In genomic region chr14:99569725-99570541, GRCh38 we compare ENCODE assay signal across 16 cellular contexts. TPM values are rescaled to one million over a fixed set of nuclear protein-coding genes. Genes with fewer than 3 reads are reported as not detected.
A peak's percentile ranks its signal among the peaks of the same experiment; 100 is the strongest.
DNase-seq lines count a peak whose midpoint lies in the region; ATAC-seq and TF ChIP-seq lines count a peak whose summit lies in the region.
"Had no signal": no experiment of that assay in that cellular context is flagged by ENCODE, and none has a peak within 500 bp of the region (broad histone marks: within the 10 kb centered on the region; RNA-seq: fewer than 3 reads in every experiment).

No MANE protein-coding gene starts in this region.

- no peak for TF ChIP-seq CTCF in IMR-90 (conservative IDR thresholded peaks at IDR 0.05; ENCODE audit: low read depth, low read length)

- no peak overlapping the region for H3K4me3 Mint-ChIP-seq in T-helper 17 cell
- no peak overlapping the region for H3K4me3 Mint-ChIP-seq in stimulated activated effector memory CD8-positive, alpha-beta T cell treated with anti-CD3 and anti-CD28 coated beads, Interleukin-12 subunit alpha, Interleukin-12 subunit beta, amount 100 ng/mL, for 72 hours
- H3K4me3 Mint-ChIP-seq: activated T-cell treated with anti-CD3 and anti-CD28 coated beads, Interleukin-2, amount 50 U/mL, for 4 hours had no signal

- H3K36me3 Mint-ChIP-seq in T-helper 17 cell (ENCODE audit: low read depth): no peaks in the 10 kb centered on the region
- no peaks in the 10 kb centered on the region for H3K36me3 Mint-ChIP-seq in stimulated activated effector memory CD8-positive, alpha-beta T cell treated with anti-CD3 and anti-CD28 coated beads, Interleukin-12 subunit alpha, Interleukin-12 subunit beta, amount 100 ng/mL, for 72 hours

- no peak for TF ChIP-seq POLR2A in IMR-90 (IDR thresholded peaks at IDR 0.05; ENCODE audit: low read depth, low read length)

- H2BK15ac ChIP-seq in IMR-90 (ENCODE audit: low read depth, low read length): no peak overlapping the region

- no TSS peak for BruUV-seq in IMR-90 (replicated peaks; lab: Mats Ljungman, UMichigan)

- peaks cover 24% of the 10 kb centered on the region for H3K9me1 ChIP-seq in IMR-90 (ENCODE audit: insufficient read depth, low read length)

- H4K20me1 ChIP-seq in IMR-90 (ENCODE audit: insufficient read depth, low read length): peaks cover 52% of the 10 kb centered on the region

- peak overlapping the region; percentile 77 for H4K91ac ChIP-seq in IMR-90 (ENCODE audit: insufficient read depth, low read depth, low read length)

- peak overlapping the region; percentile 31; the same call in 1 of the 2 replicates for H3K23ac ChIP-seq in IMR-90 (ENCODE audit: low read depth, low read length)

- H2BK5ac ChIP-seq in IMR-90 (ENCODE audit: low read depth, low read length, poor library complexity, severe bottlenecking): no peak overlapping the region

- peak overlapping the region; percentile 14; the same call in 1 of the 2 replicates for H2BK120ac ChIP-seq in IMR-90 (ENCODE audit: low read depth, low read length)

- H3K9ac ChIP-seq in IMR-90 (ENCODE audit: low read depth, low read length): no peak overlapping the region
- H3K9ac ChIP-seq: SK-N-SH had no signal

- no peak overlapping the region for H3K18ac ChIP-seq in IMR-90 (ENCODE audit: low read depth, low read length)

- 0 out of 2 replicates have a peak overlapping the region, but pooled peaks have one; percentile 54 for H3K4ac ChIP-seq in IMR-90 (ENCODE audit: low read depth, low read length)

- peaks cover 19% of the 10 kb centered on the region for H3K4me1 Mint-ChIP-seq in T-helper 17 cell
- H3K4me1 Mint-ChIP-seq in stimulated activated effector memory CD8-positive, alpha-beta T cell treated with anti-CD3 and anti-CD28 coated beads, Interleukin-12 subunit alpha, Interleukin-12 subunit beta, amount 100 ng/mL, for 72 hours: peaks cover 17% of the 10 kb centered on the region

- in situ Hi-C loops in IMR-90 (cut with MboI; ENCODE audit: low sequenced_read_pairs): no loop called here
- in situ Hi-C loops in ACHN (cut with HindIII; ENCODE audit: low pct_ligation_motif_present, low pct_unique_long_range_greater_than_20kb, low sequenced_read_pairs): no loop called here

- H2AFZ ChIP-seq in IMR-90 (replicated peaks; ENCODE audit: low read length, poor library complexity): no peak overlapping the region

- CTCF ChIA-PET in IMR-90 (lab: Yijun Ruan, JAX): no interaction called here

- H3K9me3 ChIP-seq in IMR-90 (ENCODE audit: control insufficient read depth, insufficient read depth, low read length): no peaks in the 10 kb centered on the region
- H3K9me3 ChIP-seq in T-helper 17 cell (ENCODE audit: control insufficient read depth, low read length, poor library complexity, severe bottlenecking): no peaks in the 10 kb centered on the region
- H3K9me3 ChIP-seq: SK-N-SH had no signal

- intact Hi-C loops in IMR-90 (cut with micrococcal nuclease): loop anchor here (5.0 kb wide), 1 partner anchor 38 kb away; no protein-coding TSS in a partner anchor

- no peak for TF ChIP-seq RAD21 in IMR-90 (IDR thresholded peaks at IDR 0.05; ENCODE audit: low read length)

- H3K56ac ChIP-seq in IMR-90 (ENCODE audit: extremely low read depth, insufficient read depth, low read length): no peak overlapping the region

- no peak overlapping the region for H4K5ac ChIP-seq in IMR-90 (ENCODE audit: low read depth, low read length)

- no peak overlapping the region for H3K27ac ChIP-seq in IMR-90 (ENCODE audit: insufficient read depth, low read length)

- no peak for DNase-seq in IMR-90
- DNase-seq in T-helper 17 cell: no peak
- DNase-seq in left lobe of liver (ENCODE audit: low spot score): peak; percentile 81
- no peak for DNase-seq in stimulated activated effector memory CD8-positive, alpha-beta T cell treated with anti-CD3 and anti-CD28 coated beads, Interleukin-12 subunit alpha, Interleukin-12 subunit beta, amount 100 ng/mL, for 72 hours (ENCODE audit: low spot score in 2 of 2)
- no peak for DNase-seq in ACHN
- DNase-seq: activated CD4-positive, alpha-beta T cell treated with anti-CD3 and anti-CD28 coated beads, Interleukin-2, amount 50 U/mL, for 1 hour; activated T-cell treated with anti-CD3 and anti-CD28 coated beads, Interleukin-2, amount 50 U/mL, for 4 hours; islet precursor cell; NCI-H187; NCI-H510A treated with DMSO at 0.1 percent for 48 hours; OCI-M1; posterior cingulate gyrus; SK-N-SH; stimulated activated CD4-positive, alpha-beta T cell treated with anti-CD3 and anti-CD28 coated beads, Interleukin-15, amount 100 ng/mL, for 24 hours had no signal

- no peak for ATAC-seq in IMR-90 (ENCODE audit: low read depth)
- ATAC-seq in T-helper 17 cell: no peak
- peak; percentile 61 for ATAC-seq in left lobe of liver
- no peak for ATAC-seq in stimulated activated effector memory CD8-positive, alpha-beta T cell treated with anti-CD3 and anti-CD28 coated beads, Interleukin-12 subunit alpha, Interleukin-12 subunit beta, amount 100 ng/mL, for 72 hours
- ATAC-seq in HG02938 (IDR thresholded peaks at IDR 0.05; ENCODE audit: unreplicated experiment): no peak
- no peak for ATAC-seq in SK-N-SH treated with all-trans-retinoic acid at 6 μM for 48 hours
- ATAC-seq: activated T-cell treated with anti-CD3 and anti-CD28 coated beads, Interleukin-2, amount 50 U/mL, for 4 hours had no signal

- no peak overlapping the region for H3K4me3 ChIP-seq in IMR-90 (ENCODE audit: insufficient read depth, low read depth, low read length)

- dilution Hi-C loops in IMR-90 (cut with HindIII; ENCODE audit: low sequenced_read_pairs, unreplicated experiment): no loop called here

- no peak overlapping the region for H3K4me2 ChIP-seq in IMR-90 (ENCODE audit: low read depth, low read length)
- H3K4me2 ChIP-seq: SK-N-SH had no signal

- H2AK5ac ChIP-seq in IMR-90 (ENCODE audit: low read depth, low read length): peak overlapping the region; percentile 74; the same call in 1 of the 2 replicates

- no peak overlapping the region for H2BK20ac ChIP-seq in IMR-90 (ENCODE audit: low read depth, low read length)

- POLR2A ChIA-PET in IMR-90 (lab: Charles Lee; ENCODE audit: unreplicated experiment): interaction anchor here (0.6 kb wide), 1 partner anchor 28 kb away, joined by 5 read pairs; no protein-coding TSS in a partner anchor

- H3K27me3 Mint-ChIP-seq in T-helper 17 cell: no peaks in the 10 kb centered on the region

- no peak overlapping the region; a peak in 1 of 4 replicates for H4K8ac ChIP-seq in IMR-90 (ENCODE audit: low read depth in 2 of 2, low read length in 2 of 2)

- no peak overlapping the region for H3K14ac ChIP-seq in IMR-90 (replicated peaks; ENCODE audit: low read depth, low read length)

- 96% methylated on average over 2 of the region's 14 CpGs; no CpG with 5 or more reads in 1 of the 2 experiments for WGBS in IMR-90 (ENCODE audit: extremely low coverage in 2 of 2, insufficient read length in 1 of 2), 2 experiments

- no peaks in the 10 kb centered on the region for H3K27me3 ChIP-seq in IMR-90 (ENCODE audit: control insufficient read depth, insufficient read depth, low read length)

- H3K9me3 Mint-ChIP-seq in stimulated activated effector memory CD8-positive, alpha-beta T cell treated with anti-CD3 and anti-CD28 coated beads, Interleukin-12 subunit alpha, Interleukin-12 subunit beta, amount 100 ng/mL, for 72 hours: no peaks in the 10 kb centered on the region
- H3K9me3 Mint-ChIP-seq: activated T-cell treated with anti-CD3 and anti-CD28 coated beads, Interleukin-2, amount 50 U/mL, for 4 hours had no signal

- H3K79me1 ChIP-seq in IMR-90 (ENCODE audit: low read depth in 1 of 2, low read length in 2 of 2): peaks cover 25 to 91% of the 10 kb centered on the region in 2 experiments

- H2AK9ac ChIP-seq in IMR-90 (replicated peaks; ENCODE audit: low read depth, low read length, poor library complexity): peak overlapping the region; percentile 75

- H3K36me3 ChIP-seq in IMR-90 (ENCODE audit: control insufficient read depth, insufficient read depth, low read length): no peaks in the 10 kb centered on the region

- peak overlapping the region; percentile 71 for H3K27ac Mint-ChIP-seq in T-helper 17 cell
- H3K27ac Mint-ChIP-seq in stimulated activated effector memory CD8-positive, alpha-beta T cell treated with anti-CD3 and anti-CD28 coated beads, Interleukin-12 subunit alpha, Interleukin-12 subunit beta, amount 100 ng/mL, for 72 hours: peak overlapping the region; percentile 78

- H3K4me1 ChIP-seq in IMR-90 (ENCODE audit: control insufficient read depth, insufficient read depth, low read length): peaks cover 44% of the 10 kb centered on the region

TF ChIP-seq in IMR-90, 13 proteins besides CTCF, POLR2A, EP300 and RAD21 (continues in another document):
- TF ChIP-seq BHLHE40 (IDR thresholded peaks at IDR 0.05; ENCODE audit: low read depth, low read length) (no peak), MAZ (IDR thresholded peaks at IDR 0.05; ENCODE audit: borderline replicate concordance, low read depth, low read length) (no peak), NFE2L2 (IDR thresholded peaks at IDR 0.05; ENCODE audit: low read depth, low read length) (no peak), SMC3 (IDR thresholded peaks at IDR 0.05; ENCODE audit: low read depth, low read length) (no peak), USF2 (IDR thresholded peaks at IDR 0.05; ENCODE audit: low read depth, low read length) (no peak)

TF ChIP-seq in SK-N-SH treated with all-trans-retinoic acid at 6 μM for 48 hours, 23 proteins besides CTCF, POLR2A, EP300 and RAD21 (continues in another document):
- no peak for TF ChIP-seq ZNF70 (CRISPR knock-in tag; IDR thresholded peaks at IDR 0.05)
- TF ChIP-seq TOX (CRISPR knock-in tag; IDR thresholded peaks at IDR 0.05; ENCODE audit: borderline replicate concordance): no peak
- no peak for TF ChIP-seq ZFP30 (CRISPR knock-in tag; IDR thresholded peaks at IDR 0.05)
- TF ChIP-seq, protein P1, sequence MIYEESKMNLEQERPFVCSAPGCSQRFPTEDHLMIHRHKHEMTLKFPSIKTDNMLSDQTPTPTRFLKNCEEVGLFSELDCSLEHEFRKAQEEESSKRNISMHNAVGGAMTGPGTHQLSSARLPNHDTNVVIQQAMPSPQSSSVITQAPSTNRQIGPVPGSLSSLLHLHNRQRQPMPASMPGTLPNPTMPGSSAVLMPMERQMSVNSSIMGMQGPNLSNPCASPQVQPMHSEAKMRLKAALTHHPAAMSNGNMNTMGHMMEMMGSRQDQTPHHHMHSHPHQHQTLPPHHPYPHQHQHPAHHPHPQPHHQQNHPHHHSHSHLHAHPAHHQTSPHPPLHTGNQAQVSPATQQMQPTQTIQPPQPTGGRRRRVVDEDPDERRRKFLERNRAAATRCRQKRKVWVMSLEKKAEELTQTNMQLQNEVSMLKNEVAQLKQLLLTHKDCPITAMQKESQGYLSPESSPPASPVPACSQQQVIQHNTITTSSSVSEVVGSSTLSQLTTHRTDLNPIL (CRISPR knock-in tag; IDR thresholded peaks at IDR 0.05; ENCODE audit: low read depth): no peak
- no peak for TF ChIP-seq ISL1 (CRISPR knock-in tag; IDR thresholded peaks at IDR 0.05)
- TF ChIP-seq ZNF8 (CRISPR knock-in tag; IDR thresholded peaks at IDR 0.05): no peak
- no peak for TF ChIP-seq GLIS3 (CRISPR knock-in tag; IDR thresholded peaks at IDR 0.05)

RNA-seq across cellular contexts. Expression of gene CCDC85C, which starts 34.1 kb away (rescaled TPM):
- total RNA-seq in IMR-90 (2012; rRNA removed) (13.9 and 16.0 TPM in 2 replicates), T-helper 17 cell (1 to 10 TPM; 8.3 to 9.3 TPM), left lobe of liver (25.0 TPM)
- 19.0 and 22.2 TPM in 2 replicates for polyA plus RNA-seq in IMR-90 (2012; rRNA removed)
- polyA plus RNA-seq in IMR-90 (2012; cell fraction: cytosol; rRNA removed): 10.9 and 15.5 TPM in 2 replicates
- 11.3 and 20.4 TPM in 2 replicates for polyA plus RNA-seq in IMR-90 (2012; cell fraction: nucleus; rRNA removed; ENCODE audit: low replicate concordance)
